In genomic region chr22:41446639-41447434, GRCh38 we compare ENCODE assay signal across 8 cellular contexts. TPM values are rescaled to one million over a fixed set of nuclear protein-coding genes. Genes with fewer than 3 reads are reported as not detected.
DNase-seq lines count a peak whose midpoint lies in the region; ATAC-seq and TF ChIP-seq lines count a peak whose summit lies in the region.

TSS of gene TOB2 (minus strand) at chr22:41446801. CDS start at chr22:41437345, 9,456 bp downstream.

- DNase-seq in Caki2 (ENCODE audit: low read depth), result peak; percentile 95
- DNase-seq in LNCaP clone FGC (ENCODE audit: low read depth), result peak; percentile 84
- peak; percentile 93 for DNase-seq in RWPE2 (ENCODE audit: low spot score)
- peak; percentile 96 for DNase-seq in fibroblast of lung (ENCODE audit: low read depth in 2 of 2)
- peak; percentile 90 to 96 (median 94) for DNase-seq in naive thymus-derived CD8-positive, alpha-beta T cell
- peak; percentile 93 for DNase-seq in stimulated activated naive B cell treated with anti-CD40 and anti-IgM and Interleukin-4, amounts not matched to agents 10 μg/mL and 1 μg/mL and 100 μg/mL, for 72 hours

- peak within 1 kb of the TSS; percentile 86 for H3K27ac Mint-ChIP-seq in activated T-helper 17 cell treated with anti-CD3 and anti-CD28 coated beads, Interleukin-2, amount 50 U/mL, for 72 hours
- H3K27ac Mint-ChIP-seq in naive thymus-derived CD8-positive, alpha-beta T cell, result peak within 1 kb of the TSS; percentile 92 to 100 (median 97)
- H3K27ac Mint-ChIP-seq in stimulated activated naive B cell treated with anti-CD40 and anti-IgM and Interleukin-4, amounts not matched to agents 10 μg/mL and 1 μg/mL and 100 μg/mL, for 72 hours, result peak within 1 kb of the TSS; percentile 98

- in situ Hi-C loops in Caki2 (cut with HindIII; ENCODE audit: low pct_unique_long_range_greater_than_20kb, low sequenced_read_pairs), result no loop called here

- H3K9ac ChIP-seq in fibroblast of lung (ENCODE audit: insufficient read depth, low read length), result peak within 1 kb of the TSS; percentile 90

- peaks cover 48% of the 10 kb centered on the region for H3K79me2 ChIP-seq in fibroblast of lung (ENCODE audit: control insufficient read depth, insufficient read depth, low read length)

- POLR2A ChIA-PET in naive thymus-derived CD8-positive, alpha-beta T cell (lab: Charles Lee), result interaction anchor here (0.8 to 6.4 kb wide), 25 partner anchors 9 to 633 kb away, joined by 3 to 216 read pairs (median 6); partner anchors contain the start of genes ACO2, CCDC134, DESI1 and EP300

- peak within 1 kb of the TSS; percentile 54 for H2AFZ ChIP-seq in fibroblast of lung (ENCODE audit: low read length)

- H3K9me3 Mint-ChIP-seq in activated T-helper 17 cell treated with anti-CD3 and anti-CD28 coated beads, Interleukin-2, amount 50 U/mL, for 72 hours, result no peaks in the 10 kb centered on the region
- no peaks in the 10 kb centered on the region for H3K9me3 Mint-ChIP-seq in naive thymus-derived CD8-positive, alpha-beta T cell
- H3K9me3 Mint-ChIP-seq in stimulated activated naive B cell treated with anti-CD40 and anti-IgM and Interleukin-4, amounts not matched to agents 10 μg/mL and 1 μg/mL and 100 μg/mL, for 72 hours, result no peaks in the 10 kb centered on the region

- peaks cover 62% of the 10 kb centered on the region for H3K36me3 Mint-ChIP-seq in activated T-helper 17 cell treated with anti-CD3 and anti-CD28 coated beads, Interleukin-2, amount 50 U/mL, for 72 hours (ENCODE audit: low read depth)
- no peaks in the 10 kb centered on the region for H3K36me3 Mint-ChIP-seq in naive thymus-derived CD8-positive, alpha-beta T cell
- H3K36me3 Mint-ChIP-seq in stimulated activated naive B cell treated with anti-CD40 and anti-IgM and Interleukin-4, amounts not matched to agents 10 μg/mL and 1 μg/mL and 100 μg/mL, for 72 hours, result peaks cover 11 to 35% of the 10 kb centered on the region in 2 donors

- H3K9me3 ChIP-seq in RWPE2 (ENCODE audit: severe bottlenecking), result no peaks in the 10 kb centered on the region
- H3K9me3 ChIP-seq in fibroblast of lung (ENCODE audit: control insufficient read depth, insufficient read depth, low read depth, low read length), result no peaks in the 10 kb centered on the region

- ATAC-seq in GM21717 (IDR thresholded peaks at IDR 0.05; ENCODE audit: unreplicated experiment), result peak; percentile 39
- ATAC-seq in RWPE2 (ENCODE audit: low read depth), result peak; percentile 31
- ATAC-seq in activated T-helper 17 cell treated with anti-CD3 and anti-CD28 coated beads, Interleukin-2, amount 50 U/mL, for 72 hours (replicated peaks), result peak; percentile 63
- peak; percentile 50 to 57 for ATAC-seq in naive thymus-derived CD8-positive, alpha-beta T cell
- ATAC-seq in stimulated activated naive B cell treated with anti-CD40 and anti-IgM and Interleukin-4, amounts not matched to agents 10 μg/mL and 1 μg/mL and 100 μg/mL, for 72 hours (replicated peaks), result peak; percentile 46 to 61

- peak within 1 kb of the TSS; percentile 90 for H3K27ac ChIP-seq in RWPE2 (ENCODE audit: poor library complexity, severe bottlenecking)
- H3K27ac ChIP-seq in fibroblast of lung (ENCODE audit: insufficient read depth, low read length), result peak within 1 kb of the TSS; percentile 98

- peak within 1 kb of the TSS; percentile 85 for H3K4me3 Mint-ChIP-seq in activated T-helper 17 cell treated with anti-CD3 and anti-CD28 coated beads, Interleukin-2, amount 50 U/mL, for 72 hours
- peak within 1 kb of the TSS; percentile 88 to 100 (median 94) for H3K4me3 Mint-ChIP-seq in naive thymus-derived CD8-positive, alpha-beta T cell
- H3K4me3 Mint-ChIP-seq in stimulated activated naive B cell treated with anti-CD40 and anti-IgM and Interleukin-4, amounts not matched to agents 10 μg/mL and 1 μg/mL and 100 μg/mL, for 72 hours, result peak within 1 kb of the TSS; percentile 93 to 94

- H3K4me3 ChIP-seq in LNCaP clone FGC (ENCODE audit: low read depth, low read length) (peak within 1 kb of the TSS; percentile 84), RWPE2 (ENCODE audit: severe bottlenecking) (peak within 1 kb of the TSS; percentile 69), fibroblast of lung (replicated peaks in 1 of 4; ENCODE audit: control extremely low read depth in 1 of 4, insufficient read depth in 1 of 4, low read depth in 3 of 4, low read length in 4 of 4) (peak within 1 kb of the TSS; percentile 81 to 98 (median 96))

- H4K20me1 ChIP-seq in fibroblast of lung (ENCODE audit: control insufficient read depth, extremely low read depth, insufficient read depth, low read length), result peaks cover 3% of the 10 kb centered on the region

- H3K27me3 Mint-ChIP-seq in activated T-helper 17 cell treated with anti-CD3 and anti-CD28 coated beads, Interleukin-2, amount 50 U/mL, for 72 hours, result no peaks in the 10 kb centered on the region
- H3K27me3 Mint-ChIP-seq in naive thymus-derived CD8-positive, alpha-beta T cell, result no peaks in the 10 kb centered on the region
- H3K27me3 Mint-ChIP-seq in stimulated activated naive B cell treated with anti-CD40 and anti-IgM and Interleukin-4, amounts not matched to agents 10 μg/mL and 1 μg/mL and 100 μg/mL, for 72 hours, result no peaks in the 10 kb centered on the region

- H3K4me1 ChIP-seq in RWPE2 (ENCODE audit: insufficient read depth, poor library complexity, severe bottlenecking) (no peaks in the 10 kb centered on the region), fibroblast of lung (ENCODE audit: control insufficient read depth, extremely low read depth, insufficient read depth, low read length) (no peaks in the 10 kb centered on the region)

- no peaks in the 10 kb centered on the region for H3K27me3 ChIP-seq in RWPE2 (ENCODE audit: insufficient read depth, poor library complexity, severe bottlenecking)
- no peaks in the 10 kb centered on the region for H3K27me3 ChIP-seq in fibroblast of lung (ENCODE audit: control insufficient read depth, insufficient read depth, low read length)

- TF ChIP-seq CTCF in LNCaP clone FGC (IDR thresholded peaks at IDR 0.05; ENCODE audit: control insufficient read depth, extremely low read depth, insufficient read depth) (no peak), RWPE2 (IDR thresholded peaks at IDR 0.05; ENCODE audit: poor library complexity, severe bottlenecking) (no peak), fibroblast of lung (conservative IDR thresholded peaks at IDR 0.05 in 1 of 2, IDR thresholded peaks at IDR 0.05 in 1 of 2; ENCODE audit: low read depth in 1 of 2, low read length in 2 of 2) (no peak)

- peak within 1 kb of the TSS; percentile 96 for H3K4me2 ChIP-seq in fibroblast of lung (ENCODE audit: extremely low read depth, insufficient read depth, low read length)

- H3K4me1 Mint-ChIP-seq in activated T-helper 17 cell treated with anti-CD3 and anti-CD28 coated beads, Interleukin-2, amount 50 U/mL, for 72 hours, result peaks cover 11% of the 10 kb centered on the region
- peaks cover 21 to 35% (median 31%) of the 10 kb centered on the region in 4 donors for H3K4me1 Mint-ChIP-seq in naive thymus-derived CD8-positive, alpha-beta T cell
- H3K4me1 Mint-ChIP-seq in stimulated activated naive B cell treated with anti-CD40 and anti-IgM and Interleukin-4, amounts not matched to agents 10 μg/mL and 1 μg/mL and 100 μg/mL, for 72 hours, result peaks cover 10 to 24% of the 10 kb centered on the region in 2 donors

- peaks cover 13% of the 10 kb centered on the region for H3K36me3 ChIP-seq in RWPE2 (ENCODE audit: low read depth)
- H3K36me3 ChIP-seq in fibroblast of lung (ENCODE audit: control insufficient read depth, insufficient read depth, low read length), result peaks cover 4% of the 10 kb centered on the region

RNA-seq across cellular contexts. Expression of gene TOB2, which starts in this region (rescaled TPM):
- 24.2 and 30.9 TPM in 2 replicates for total RNA-seq in Caki2 (2014; rRNA removed; shearing (Covaris generic); ENCODE audit: low replicate concordance)
- 10 to 100 TPM; 38.5 to 40.8 TPM for total RNA-seq in activated T-helper 17 cell treated with anti-CD3 and anti-CD28 coated beads, Interleukin-2, amount 50 U/mL, for 72 hours
- total RNA-seq in fibroblast of lung, result 19.5 and 20.6 TPM in 2 replicates
- polyA plus RNA-seq in fibroblast of lung, result 19.5 and 20.9 TPM in 2 replicates
- 25.6 and 32.7 TPM in 2 replicates for polyA plus RNA-seq in fibroblast of lung (2012)
- polyA minus RNA-seq in fibroblast of lung (ENCODE audit: low replicate concordance), result 71.1 and 71.9 TPM in 2 replicates
- 10 to 100 TPM; 26.2 to 26.4 TPM for total RNA-seq in naive thymus-derived CD8-positive, alpha-beta T cell
- polyA plus RNA-seq in naive thymus-derived CD8-positive, alpha-beta T cell, result 10 to 100 TPM in 1 of 3 donors, 1 to 10 TPM in 2; 8.7 to 12.1 (median 9.0) TPM

Comparison
In these comparisons a context has a peak if more than half of its experiments do, and no peak if none do; other contexts are left out.
1. Peak in every context shown above with its lines: DNase-seq, ATAC-seq, H3K4me3 ChIP-seq and H3K27ac ChIP-seq.